11 cellular contexts compared by ENCODE assay signal in the genomic region with DNA sequence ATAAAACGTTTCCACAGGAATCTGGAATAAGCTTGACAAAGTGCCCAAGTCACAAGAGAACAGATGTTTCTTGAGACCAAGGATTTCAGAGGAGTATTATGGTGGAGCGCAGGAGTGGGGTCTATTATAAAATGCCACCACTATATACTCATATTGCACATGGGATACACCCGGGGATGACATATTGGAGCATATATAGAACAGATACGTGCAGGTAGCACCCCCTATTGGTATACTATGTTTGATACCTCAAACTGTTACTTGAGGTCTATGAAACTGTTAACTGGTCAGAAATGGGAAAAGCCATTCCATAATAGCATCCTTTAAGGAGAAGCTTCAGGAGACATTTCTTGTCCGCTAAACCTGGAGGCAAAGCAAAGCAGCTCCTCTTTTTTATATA.
DNase-seq lines count a peak whose midpoint lies in the region; ATAC-seq and TF ChIP-seq lines count a peak whose summit lies in the region.
"Had no signal": no experiment of that assay in that cellular context is flagged by ENCODE, and none has a peak within 500 bp of the region (broad histone marks: within the 10 kb centered on the region; RNA-seq: fewer than 3 reads in every experiment).

No MANE protein-coding gene starts in this region.

- no peaks in the 10 kb centered on the region for H3K27me3 ChIP-seq in DOHH2 (ENCODE audit: control insufficient read depth, low read length)

- intact Hi-C loops in posterior vena cava (cut with DNase I) = no loop called here

- no peaks in the 10 kb centered on the region for H3K4me1 ChIP-seq in DOHH2 (ENCODE audit: control insufficient read depth, low read length)

- no peaks in the 10 kb centered on the region for H3F3A ChIP-seq in DOHH2 (ENCODE audit: control insufficient read depth, insufficient read depth)

- no peaks in the 10 kb centered on the region for H3K9me2 ChIP-seq in DOHH2 (replicated peaks; ENCODE audit: control insufficient read depth, low read length)

- no peaks in the 10 kb centered on the region for H4K20me1 ChIP-seq in DOHH2 (ENCODE audit: control insufficient read depth, insufficient read depth, low read depth, low read length)

- ATAC-seq in GM19467 (IDR thresholded peaks at IDR 0.05; ENCODE audit: unreplicated experiment) (peak; percentile 66), GM19324 (IDR thresholded peaks at IDR 0.05; ENCODE audit: low FRiP score, unreplicated experiment) (no peak)
- ATAC-seq: activated CD4-positive, alpha-beta T cell treated with anti-CD3 and anti-CD28 coated beads for 36 hours had no signal

- H3K4me3 ChIP-seq in DOHH2 (ENCODE audit: low read length) = no peak overlapping the region

- no peaks in the 10 kb centered on the region for H3K79me2 ChIP-seq in DOHH2 (ENCODE audit: control insufficient read depth, low read length)

- no peak overlapping the region for H3K27ac ChIP-seq in DOHH2 (ENCODE audit: low read depth, low read length)

- H3K9me3 ChIP-seq in DOHH2 (ENCODE audit: control insufficient read depth, insufficient read depth, low read length) = no peaks in the 10 kb centered on the region

- no peak overlapping the region for H3K4me2 ChIP-seq in DOHH2 (ENCODE audit: low read length)

- peak; percentile 38 for DNase-seq in OCI-M1 (lab: John Stamatoyannopoulos, UW)
- peak; percentile 8 for DNase-seq in iPS-NIHi11 (ENCODE audit: low spot score)
- no peak for DNase-seq in midbrain (lab: John Stamatoyannopoulos, UW)
- DNase-seq in posterior vena cava (ENCODE audit: low spot score) = no peak
- no peak for DNase-seq in superior temporal gyrus (ENCODE audit: extremely low spot score)
- DNase-seq: activated CD4-positive, alpha-beta T cell treated with anti-CD3 and anti-CD28 coated beads for 36 hours; NCI-H446 treated with DMSO at 0.1 percent for 48 hours; stimulated activated naive CD4-positive, alpha-beta T cell treated with Interleukin-2 at 50 U/mL for 16 hours had no signal

- no peaks in the 10 kb centered on the region for H3K36me3 ChIP-seq in DOHH2 (ENCODE audit: control insufficient read depth, low read length)

- peak; percentile 42 for TF ChIP-seq CTCF in DOHH2 (IDR thresholded peaks at IDR 0.05; ENCODE audit: low read depth, low read length, poor library complexity, severe bottlenecking)

Comparison
In these comparisons a context has a peak if more than half of its experiments do, and no peak if none do; other contexts are left out.
1. DNase-seq: peak in OCI-M1 (single experiment) and iPS-NIHi11 (single experiment); none in midbrain (single experiment), posterior vena cava (single experiment) and superior temporal gyrus (single experiment).